Comparison of ENCODE assay signal across 1 cellular context in the genomic region with DNA sequence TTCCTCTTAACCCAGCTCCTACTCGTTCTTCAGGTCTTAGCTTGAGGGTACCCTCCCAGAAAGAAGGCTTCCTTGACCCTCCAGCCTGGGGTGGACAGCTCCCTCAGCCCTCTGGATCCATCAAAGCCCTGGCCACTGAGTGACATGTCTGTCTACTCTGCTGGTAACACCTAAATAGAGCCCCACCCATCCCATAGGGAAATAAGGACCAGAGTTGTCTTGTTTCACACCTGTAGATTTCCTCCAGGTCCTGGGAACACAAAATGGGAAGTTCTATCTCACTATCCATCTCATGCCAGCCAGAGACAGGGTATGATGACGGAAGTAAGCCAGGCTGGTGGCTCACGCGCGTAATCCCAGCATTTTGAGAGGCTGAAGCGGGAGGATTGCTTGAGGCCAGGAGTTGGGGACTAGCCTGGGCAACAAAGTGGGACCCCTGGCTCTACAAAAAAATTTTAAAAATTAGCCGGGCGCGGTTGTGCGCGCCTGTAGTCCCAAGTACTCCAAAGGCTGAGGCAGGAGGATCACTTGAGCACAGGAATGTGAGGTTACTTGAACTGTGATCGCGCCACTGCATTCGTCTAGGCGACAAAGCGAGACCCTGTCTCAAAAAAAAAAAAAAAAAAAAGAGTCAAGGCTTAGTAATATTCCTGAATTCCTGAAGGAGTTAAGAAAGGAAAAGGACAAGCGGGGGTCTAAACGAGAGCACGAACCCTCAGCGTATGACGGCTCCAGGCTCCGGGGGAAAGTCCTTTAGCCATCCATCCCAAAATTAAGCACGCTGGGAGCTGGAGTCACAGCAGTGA.
TF ChIP-seq lines count a peak whose summit lies in the region.

No MANE protein-coding gene starts in this region.

TF ChIP-seq in HEK293, 187 proteins besides CTCF, POLR2A, EP300 and RAD21 (continued from another document):
- TF ChIP-seq, protein P1, sequence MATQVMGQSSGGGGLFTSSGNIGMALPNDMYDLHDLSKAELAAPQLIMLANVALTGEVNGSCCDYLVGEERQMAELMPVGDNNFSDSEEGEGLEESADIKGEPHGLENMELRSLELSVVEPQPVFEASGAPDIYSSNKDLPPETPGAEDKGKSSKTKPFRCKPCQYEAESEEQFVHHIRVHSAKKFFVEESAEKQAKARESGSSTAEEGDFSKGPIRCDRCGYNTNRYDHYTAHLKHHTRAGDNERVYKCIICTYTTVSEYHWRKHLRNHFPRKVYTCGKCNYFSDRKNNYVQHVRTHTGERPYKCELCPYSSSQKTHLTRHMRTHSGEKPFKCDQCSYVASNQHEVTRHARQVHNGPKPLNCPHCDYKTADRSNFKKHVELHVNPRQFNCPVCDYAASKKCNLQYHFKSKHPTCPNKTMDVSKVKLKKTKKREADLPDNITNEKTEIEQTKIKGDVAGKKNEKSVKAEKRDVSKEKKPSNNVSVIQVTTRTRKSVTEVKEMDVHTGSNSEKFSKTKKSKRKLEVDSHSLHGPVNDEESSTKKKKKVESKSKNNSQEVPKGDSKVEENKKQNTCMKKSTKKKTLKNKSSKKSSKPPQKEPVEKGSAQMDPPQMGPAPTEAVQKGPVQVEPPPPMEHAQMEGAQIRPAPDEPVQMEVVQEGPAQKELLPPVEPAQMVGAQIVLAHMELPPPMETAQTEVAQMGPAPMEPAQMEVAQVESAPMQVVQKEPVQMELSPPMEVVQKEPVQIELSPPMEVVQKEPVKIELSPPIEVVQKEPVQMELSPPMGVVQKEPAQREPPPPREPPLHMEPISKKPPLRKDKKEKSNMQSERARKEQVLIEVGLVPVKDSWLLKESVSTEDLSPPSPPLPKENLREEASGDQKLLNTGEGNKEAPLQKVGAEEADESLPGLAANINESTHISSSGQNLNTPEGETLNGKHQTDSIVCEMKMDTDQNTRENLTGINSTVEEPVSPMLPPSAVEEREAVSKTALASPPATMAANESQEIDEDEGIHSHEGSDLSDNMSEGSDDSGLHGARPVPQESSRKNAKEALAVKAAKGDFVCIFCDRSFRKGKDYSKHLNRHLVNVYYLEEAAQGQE (tag by site-specific recombination; IDR thresholded peaks at IDR 0.05): peak; percentile 58
- TF ChIP-seq KLF10 (tag by site-specific recombination; IDR thresholded peaks at IDR 0.05): no peak
- TF ChIP-seq ZNF670 (tag by site-specific recombination; IDR thresholded peaks at IDR 0.05; ENCODE audit: low read depth): no peak
